ENCODE assay signal across 10 cellular contexts in the genomic region with DNA sequence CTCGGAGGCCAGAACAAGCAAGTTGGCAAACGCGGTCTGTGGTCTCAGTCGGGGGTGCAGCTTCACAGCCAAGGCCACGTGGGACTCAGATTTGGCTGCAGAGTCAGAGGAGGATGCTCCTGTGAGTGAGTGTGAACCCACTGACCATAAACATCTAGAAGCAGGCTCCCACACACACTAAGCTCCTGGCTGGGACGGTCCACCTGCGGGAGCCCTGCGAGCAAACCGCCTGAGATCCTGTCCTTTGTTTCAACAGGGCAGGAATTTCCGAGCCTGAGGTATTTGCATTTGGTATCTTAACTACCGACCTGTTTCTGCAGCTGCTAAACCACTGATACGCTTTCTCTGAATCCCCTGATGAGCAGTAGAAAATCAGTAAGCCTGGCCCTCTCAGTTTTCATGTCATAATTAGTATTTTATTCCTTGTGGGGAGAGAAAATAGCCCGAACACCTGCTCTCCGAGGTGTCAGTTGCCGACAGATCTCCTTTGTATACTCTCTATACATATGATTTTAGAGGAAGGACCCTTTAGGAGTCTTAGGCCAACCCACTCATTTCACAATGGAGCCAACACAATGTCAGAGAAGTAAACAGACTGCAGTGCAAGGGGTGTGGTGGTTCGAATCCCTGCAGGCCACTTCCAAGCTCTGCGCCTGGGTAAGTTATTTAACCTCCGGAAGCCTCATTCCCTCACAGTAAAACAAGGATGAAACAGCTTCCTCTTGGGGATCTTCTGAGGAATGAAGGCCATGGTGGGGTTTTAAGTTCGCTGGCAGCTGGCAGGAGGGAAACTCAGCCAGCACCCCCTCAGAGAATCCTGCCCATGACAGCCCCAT. TPM values are rescaled to one million over a fixed set of nuclear protein-coding genes. Genes with fewer than 3 reads are reported as not detected.
A peak's percentile ranks its signal among the peaks of the same experiment; 100 is the strongest.
DNase-seq lines count a peak whose midpoint lies in the region; ATAC-seq, FAIRE-seq and TF ChIP-seq lines count a peak whose summit lies in the region.
"Had no signal": no experiment of that assay in that cellular context is flagged by ENCODE, and none has a peak within 500 bp of the region (broad histone marks: within the 10 kb centered on the region; RNA-seq: fewer than 3 reads in every experiment).

No MANE protein-coding gene starts in this region.

- FAIRE-seq in GM12892 (lab: Jason Lieb, UNC), result peak; percentile 91

- peak overlapping the region; percentile 18 for H3K27ac ChIP-seq in mesendoderm (ENCODE audit: low read depth, low read length)
- H3K27ac ChIP-seq in right cardiac atrium (ENCODE audit: low read length), result no peak overlapping the region
- H3K27ac ChIP-seq: neutrophil had no signal

- H3K4me3 ChIP-seq in mesendoderm (ENCODE audit: low read length) (no peak overlapping the region), right cardiac atrium (ENCODE audit: low read length) (no peak overlapping the region)

- H2BK15ac ChIP-seq in mesendoderm (replicated peaks; ENCODE audit: low read depth), result peak overlapping the region; percentile 2

- H3K4ac ChIP-seq in mesendoderm (ENCODE audit: low read depth, low read length), result no peak overlapping the region

- H2BK5ac ChIP-seq in mesendoderm (ENCODE audit: low read length), result peak overlapping the region; percentile 55

- H3K79me2 ChIP-seq in mesendoderm (ENCODE audit: control insufficient read depth, insufficient read depth, low read length), result no peaks in the 10 kb centered on the region

- peak overlapping the region; percentile 42 for H3K18ac ChIP-seq in mesendoderm (ENCODE audit: low read length)

- H3K9ac ChIP-seq in mesendoderm (ENCODE audit: low read length), result peak overlapping the region; percentile 6

- intact Hi-C loops in right cardiac atrium (cut with DNase I), result no loop called here

- no peak overlapping the region for H2AK5ac ChIP-seq in mesendoderm (ENCODE audit: low read length)

- H3K9me3 ChIP-seq in right cardiac atrium (ENCODE audit: control insufficient read depth, low read length), result no peaks in the 10 kb centered on the region
- H3K9me3 ChIP-seq: neutrophil had no signal

- no peak overlapping the region for H4K8ac ChIP-seq in mesendoderm (ENCODE audit: low read depth, low read length)

- H3K79me1 ChIP-seq in mesendoderm (ENCODE audit: low read length), result no peaks in the 10 kb centered on the region

- TF ChIP-seq POLR2A in GM12892 (IDR thresholded peaks at IDR 0.05; ENCODE audit: low read depth, low read length), result peak; percentile 45; the same call in 1 of the 2 replicates

- H3K23ac ChIP-seq in mesendoderm (ENCODE audit: low read length), result no peak overlapping the region

- ATAC-seq in HG02885 (IDR thresholded peaks at IDR 0.05; ENCODE audit: poor library complexity, unreplicated experiment) (peak; percentile 78), right cardiac atrium (no peak)

- no peak overlapping the region for H2BK120ac ChIP-seq in mesendoderm (ENCODE audit: low read depth, low read length)

- H3K4me1 ChIP-seq in mesendoderm (ENCODE audit: control insufficient read depth, low read depth, low read length), result peaks cover 8% of the 10 kb centered on the region
- peaks cover 8% of the 10 kb centered on the region for H3K4me1 ChIP-seq in right cardiac atrium (ENCODE audit: control insufficient read depth, insufficient read depth, low read length)

- H4K5ac ChIP-seq in mesendoderm (ENCODE audit: low read length), result no peak overlapping the region

- no peaks in the 10 kb centered on the region for H3K27me3 ChIP-seq in mesendoderm (ENCODE audit: insufficient read depth, low read length, poor library complexity)
- H3K27me3 ChIP-seq in right cardiac atrium (ENCODE audit: control insufficient read depth, insufficient read depth), result no peaks in the 10 kb centered on the region

- DNase-seq in GM12892 (ENCODE audit: insufficient read length), result peak; percentile 37
- peak; percentile 51 for DNase-seq in NCI-H748 treated with DMSO at 0.1 percent for 48 hours (lab: John Stamatoyannopoulos, UW)
- peak; percentile 96 for DNase-seq in mesendoderm
- no peak for DNase-seq in right cardiac atrium
- no peak for DNase-seq in activated naive CD4-positive, alpha-beta T cell treated with anti-CD3 and anti-CD28 coated beads, Interleukin-2, amount 50 U/mL, for 16 hours
- DNase-seq in NCI-H128 (lab: John Stamatoyannopoulos, UW; ENCODE audit: unreplicated experiment), result no peak
- no peak for DNase-seq in stimulated activated naive CD4-positive, alpha-beta T cell treated with Interleukin-2 at 50 U/mL for 16 hours (lab: John Stamatoyannopoulos, UW)
- DNase-seq: Calu3 had no signal

- no peaks in the 10 kb centered on the region for H3K36me3 ChIP-seq in mesendoderm (ENCODE audit: control insufficient read depth, insufficient read depth, low read length)
- H3K36me3 ChIP-seq: neutrophil had no signal

- WGBS in mesendoderm (ENCODE audit: extremely low coverage, insufficient coverage, low lambda C conversion rate), result no CpG with 5 or more reads among the region's 19 CpGs
- 69% methylated on average over 19 of the region's 19 CpGs for WGBS in right cardiac atrium

- H3K4me2 ChIP-seq in mesendoderm (ENCODE audit: low read length), result no peak overlapping the region

- H3K56ac ChIP-seq in mesendoderm (ENCODE audit: low read length), result peak overlapping the region; percentile 76

RNA-seq across cellular contexts. Expression of gene PWWP2A, which starts 41.0 kb away (rescaled TPM):
- polyA plus RNA-seq in GM12892 (2012; ENCODE audit: missing spikeins), result 13.1 TPM
- polyA plus RNA-seq in mesendoderm (2013, experiment 1 of 2), result 29.9 TPM
- 29.7 TPM for polyA plus RNA-seq in mesendoderm (2013, experiment 2 of 2)
- total RNA-seq in right cardiac atrium, result 10 to 100 TPM; 11.6 to 18.2 (median 14.4) TPM
- polyA plus RNA-seq in right cardiac atrium, result 4.5 TPM

Comparison
In these comparisons a context has a peak if more than half of its experiments do, and no peak if none do; other contexts are left out.
1. DNase-seq: peak in GM12892 (single experiment), NCI-H748 treated with DMSO at 0.1 percent for 48 hours (single experiment) and mesendoderm (single experiment); none in right cardiac atrium (0 of 3), activated naive CD4-positive, alpha-beta T cell treated with anti-CD3 and anti-CD28 coated beads, Interleukin-2, amount 50 U/mL, for 16 hours (single experiment), NCI-H128 (single experiment) and stimulated activated naive CD4-positive, alpha-beta T cell treated with Interleukin-2 at 50 U/mL for 16 hours (single experiment).